Comparison of ENCODE assay signal across 9 cellular contexts in the genomic region with DNA sequence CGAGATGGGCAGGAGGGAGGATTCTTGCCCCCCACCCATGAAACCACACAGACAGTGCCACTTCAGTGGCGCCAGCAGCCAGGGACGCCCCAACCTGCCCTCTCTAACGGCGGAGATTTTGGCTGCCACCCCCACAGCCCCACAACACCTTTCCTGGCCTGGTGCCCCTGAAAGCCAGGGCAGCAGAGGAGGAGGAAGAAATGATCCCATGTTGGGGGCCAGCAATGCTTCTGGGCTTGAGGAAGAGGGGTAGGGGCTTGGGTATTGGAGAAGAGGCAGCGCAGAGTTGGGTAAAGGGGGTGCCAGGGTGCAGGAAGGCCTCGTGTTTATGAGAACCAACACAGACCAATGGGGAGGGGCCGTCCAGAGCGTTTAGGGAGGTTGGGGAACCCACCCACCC. TPM values are rescaled to one million over a fixed set of nuclear protein-coding genes. Genes with fewer than 3 reads are reported as not detected.
DNase-seq lines count a peak whose midpoint lies in the region; ATAC-seq and TF ChIP-seq lines count a peak whose summit lies in the region.
"Had no signal": no experiment of that assay in that cellular context is flagged by ENCODE, and none has a peak within 500 bp of the region (broad histone marks: within the 10 kb centered on the region; RNA-seq: fewer than 3 reads in every experiment).

No MANE protein-coding gene starts in this region.

- H2AFZ ChIP-seq in Karpas-422 (ENCODE audit: low read length) (no peak overlapping the region), neural progenitor cell (replicated peaks) (no peak overlapping the region)

- H3K27ac ChIP-seq in BLaER1: peak overlapping the region; percentile 93; the same call in 1 of the 2 replicates
- H3K27ac ChIP-seq in Karpas-422 (ENCODE audit: low read length): no peak overlapping the region
- H3K27ac ChIP-seq in neural progenitor cell: no peak overlapping the region
- no peak overlapping the region for H3K27ac ChIP-seq in effector memory CD4-positive, alpha-beta T cell (ENCODE audit: insufficient read depth, low read length, poor library complexity, severe bottlenecking)

- H3K27ac Mint-ChIP-seq in neural progenitor cell: no peak overlapping the region

- H3K36me3 Mint-ChIP-seq in neural progenitor cell: peaks cover 19% of the 10 kb centered on the region

- H3K4me3 ChIP-seq in BLaER1 (peak overlapping the region; percentile 97), Karpas-422 (ENCODE audit: low read length) (peak overlapping the region; percentile 82; the same call in 1 of the 2 replicates), cardiac fibroblast (replicated peaks in 1 of 2; ENCODE audit: low read depth in 2 of 2, low read length in 2 of 2) (peak overlapping the region; percentile 75 to 88), neural progenitor cell (no peak overlapping the region)
- no peak overlapping the region for H3K4me3 ChIP-seq in effector memory CD4-positive, alpha-beta T cell (ENCODE audit: insufficient read depth, low read depth, low read length, poor library complexity, severe bottlenecking)

- H3K36me3 ChIP-seq in BLaER1 (peaks cover 51% of the 10 kb centered on the region), Karpas-422 (ENCODE audit: insufficient read depth, low read length) (no peaks in the 10 kb centered on the region), neural progenitor cell (no peaks in the 10 kb centered on the region)
- no peaks in the 10 kb centered on the region for H3K36me3 ChIP-seq in effector memory CD4-positive, alpha-beta T cell (ENCODE audit: control insufficient read depth, insufficient read depth, low read length)

- H4K20me1 ChIP-seq in BLaER1 (peaks cover 63% of the 10 kb centered on the region), Karpas-422 (ENCODE audit: insufficient read depth, low read depth, low read length) (peaks cover 51% of the 10 kb centered on the region), neural progenitor cell (ENCODE audit: low read depth) (peaks cover 64% of the 10 kb centered on the region)

- ATAC-seq in GM18498 (IDR thresholded peaks at IDR 0.05; ENCODE audit: unreplicated experiment): no peak

- H3K4me1 ChIP-seq in BLaER1 (peaks cover 60% of the 10 kb centered on the region), Karpas-422 (ENCODE audit: low read length) (peaks cover 24% of the 10 kb centered on the region), neural progenitor cell (peaks cover 30% of the 10 kb centered on the region)
- H3K4me1 ChIP-seq in effector memory CD4-positive, alpha-beta T cell (ENCODE audit: control insufficient read depth, insufficient read depth, low read length, poor library complexity, severe bottlenecking): peaks cover 9% of the 10 kb centered on the region

- H3K27me3 ChIP-seq in BLaER1: no peaks in the 10 kb centered on the region
- H3K27me3 ChIP-seq in Karpas-422 (ENCODE audit: low read length): no peaks in the 10 kb centered on the region
- H3K27me3 ChIP-seq in neural progenitor cell: no peaks in the 10 kb centered on the region
- H3K27me3 ChIP-seq in effector memory CD4-positive, alpha-beta T cell (replicated peaks; ENCODE audit: control insufficient read depth, insufficient read depth, low read length, poor library complexity, severe bottlenecking): no peaks in the 10 kb centered on the region

- H3K9ac ChIP-seq in BLaER1 (peak overlapping the region; percentile 94), Karpas-422 (ENCODE audit: low read length) (peak overlapping the region; percentile 99), neural progenitor cell (no peak overlapping the region)

- DNase-seq in Karpas-422: no peak
- DNase-seq in cardiac fibroblast (ENCODE audit: low read depth in 2 of 2): no peak
- DNase-seq in neural progenitor cell (ENCODE audit: low spot score): no peak
- DNase-seq in effector memory CD4-positive, alpha-beta T cell: no peak
- DNase-seq in nucleus accumbens (lab: John Stamatoyannopoulos, UW): no peak
- no peak for DNase-seq in hippocampal formation (lab: John Stamatoyannopoulos, UW)
- DNase-seq: NCI-H2081 had no signal

- H3K9me3 ChIP-seq in BLaER1 (peaks cover 12% of the 10 kb centered on the region), Karpas-422 (ENCODE audit: low read length) (no peaks in the 10 kb centered on the region), neural progenitor cell (ENCODE audit: low read depth) (no peaks in the 10 kb centered on the region)
- no peaks in the 10 kb centered on the region for H3K9me3 ChIP-seq in effector memory CD4-positive, alpha-beta T cell (ENCODE audit: control insufficient read depth, low read length)

- no peak for TF ChIP-seq CTCF in cardiac fibroblast (IDR thresholded peaks at IDR 0.05; ENCODE audit: low read depth, low read length)
- no peak for TF ChIP-seq CTCF in neural progenitor cell (IDR thresholded peaks at IDR 0.05)

- H3K4me2 ChIP-seq in BLaER1: peak overlapping the region; percentile 96
- peak overlapping the region; percentile 87 for H3K4me2 ChIP-seq in Karpas-422 (ENCODE audit: low read depth, low read length, poor library complexity, severe bottlenecking)
- peak overlapping the region; percentile 98 for H3K4me2 ChIP-seq in neural progenitor cell

- H3K9me3 Mint-ChIP-seq in neural progenitor cell: peaks cover 2% of the 10 kb centered on the region

- peak overlapping the region; percentile 98 for H3K4me3 Mint-ChIP-seq in neural progenitor cell

- H3F3A ChIP-seq in neural progenitor cell (ENCODE audit: low read depth): no peaks in the 10 kb centered on the region

- H3K79me2 ChIP-seq in Karpas-422 (ENCODE audit: low read length) (peaks cover 64% of the 10 kb centered on the region), neural progenitor cell (ENCODE audit: low read depth) (peaks cover 64% of the 10 kb centered on the region)

- H3K9me2 ChIP-seq in Karpas-422 (replicated peaks; ENCODE audit: insufficient read depth, low read length): no peaks in the 10 kb centered on the region

- H3K4me1 Mint-ChIP-seq in neural progenitor cell: peaks cover 54% of the 10 kb centered on the region

- H3K27me3 Mint-ChIP-seq in neural progenitor cell (ENCODE audit: insufficient read depth, low read depth): peaks cover 4% of the 10 kb centered on the region

RNA-seq across cellular contexts. Expression of gene MLLT1, which starts 1.7 kb away (rescaled TPM):
- 9.3 and 19.5 TPM in 2 replicates for total RNA-seq in Karpas-422 (2014; rRNA removed; shearing (Covaris generic); ENCODE audit: low replicate concordance)
- 5.6 and 21.0 TPM in 2 replicates for total RNA-seq in neural progenitor cell (ENCODE audit: low replicate concordance)

RNA-seq across cellular contexts. Expression of gene ACER1, which starts 55.4 kb away (rescaled TPM):
- total RNA-seq in Karpas-422 (2014; rRNA removed; shearing (Covaris generic); ENCODE audit: low replicate concordance): not detected in 2 replicates
- total RNA-seq in neural progenitor cell (ENCODE audit: low replicate concordance): not detected in 2 replicates

Comparison
In these comparisons a context has a peak if more than half of its experiments do, and no peak if none do; other contexts are left out.
1. H3K4me3 ChIP-seq: peak in BLaER1 (single experiment), Karpas-422 (single experiment) and cardiac fibroblast (2 of 2); none in neural progenitor cell (single experiment) and effector memory CD4-positive, alpha-beta T cell (single experiment).
2. Peak in every context shown above with its lines, with median percentiles within 50 percentile points of each other: H3K4me2 ChIP-seq.